In the genomic region with DNA sequence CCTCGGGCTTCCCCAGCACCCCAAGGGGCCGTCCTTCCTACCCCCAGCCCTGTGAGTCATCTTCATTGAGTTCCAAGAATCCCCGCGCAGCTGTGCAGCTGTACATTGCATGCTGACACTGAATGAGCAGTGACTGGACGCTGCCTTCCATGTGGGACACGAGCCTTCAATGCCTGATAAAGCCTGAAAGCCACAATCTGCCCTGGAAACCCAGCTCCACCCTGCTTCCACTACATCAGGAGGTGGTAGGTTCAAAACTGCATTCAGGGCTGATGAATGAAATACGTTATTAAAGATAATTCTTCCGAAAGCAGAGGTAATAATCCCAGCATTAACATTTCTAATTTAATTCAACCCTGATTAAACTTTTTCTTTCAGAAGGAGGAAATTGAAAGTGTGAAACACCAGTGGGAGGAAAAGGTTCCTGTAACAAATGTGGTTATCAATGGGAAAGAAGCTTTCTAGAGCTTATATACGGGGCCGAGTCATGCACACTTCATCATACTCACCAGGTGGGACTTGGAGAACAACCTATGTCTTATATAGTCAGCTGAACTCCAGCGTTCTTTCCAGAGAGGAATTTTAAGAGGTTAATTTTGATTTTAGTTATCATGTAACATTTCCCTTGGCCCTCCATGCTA, we compare ENCODE assay signal across 1 cellular context.
A peak's percentile ranks its signal among the peaks of the same experiment; 100 is the strongest.
TF ChIP-seq lines count a peak whose summit lies in the region.

No MANE protein-coding gene starts in this region.

TF ChIP-seq in K562, 482 proteins besides CTCF, POLR2A, EP300 and RAD21 (continued from another document and continues in another):
- TF ChIP-seq, protein P1, sequence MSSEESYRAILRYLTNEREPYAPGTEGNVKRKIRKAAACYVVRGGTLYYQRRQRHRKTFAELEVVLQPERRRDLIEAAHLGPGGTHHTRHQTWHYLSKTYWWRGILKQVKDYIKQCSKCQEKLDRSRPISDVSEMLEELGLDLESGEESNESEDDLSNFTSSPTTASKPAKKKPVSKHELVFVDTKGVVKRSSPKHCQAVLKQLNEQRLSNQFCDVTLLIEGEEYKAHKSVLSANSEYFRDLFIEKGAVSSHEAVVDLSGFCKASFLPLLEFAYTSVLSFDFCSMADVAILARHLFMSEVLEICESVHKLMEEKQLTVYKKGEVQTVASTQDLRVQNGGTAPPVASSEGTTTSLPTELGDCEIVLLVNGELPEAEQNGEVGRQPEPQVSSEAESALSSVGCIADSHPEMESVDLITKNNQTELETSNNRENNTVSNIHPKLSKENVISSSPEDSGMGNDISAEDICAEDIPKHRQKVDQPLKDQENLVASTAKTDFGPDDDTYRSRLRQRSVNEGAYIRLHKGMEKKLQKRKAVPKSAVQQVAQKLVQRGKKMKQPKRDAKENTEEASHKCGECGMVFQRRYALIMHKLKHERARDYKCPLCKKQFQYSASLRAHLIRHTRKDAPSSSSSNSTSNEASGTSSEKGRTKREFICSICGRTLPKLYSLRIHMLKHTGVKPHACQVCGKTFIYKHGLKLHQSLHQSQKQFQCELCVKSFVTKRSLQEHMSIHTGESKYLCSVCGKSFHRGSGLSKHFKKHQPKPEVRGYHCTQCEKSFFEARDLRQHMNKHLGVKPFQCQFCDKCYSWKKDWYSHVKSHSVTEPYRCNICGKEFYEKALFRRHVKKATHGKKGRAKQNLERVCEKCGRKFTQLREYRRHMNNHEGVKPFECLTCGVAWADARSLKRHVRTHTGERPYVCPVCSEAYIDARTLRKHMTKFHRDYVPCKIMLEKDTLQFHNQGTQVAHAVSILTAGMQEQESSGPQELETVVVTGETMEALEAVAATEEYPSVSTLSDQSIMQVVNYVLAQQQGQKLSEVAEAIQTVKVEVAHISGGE (CRISPR knock-in tag; IDR thresholded peaks at IDR 0.05), result peak in 1 of 3 experiments; percentile 44; a peak in 1 of 6 replicates
- TF ChIP-seq PHTF2 (CRISPR knock-in tag; IDR thresholded peaks at IDR 0.05), result no peak
- TF ChIP-seq, protein P2, sequence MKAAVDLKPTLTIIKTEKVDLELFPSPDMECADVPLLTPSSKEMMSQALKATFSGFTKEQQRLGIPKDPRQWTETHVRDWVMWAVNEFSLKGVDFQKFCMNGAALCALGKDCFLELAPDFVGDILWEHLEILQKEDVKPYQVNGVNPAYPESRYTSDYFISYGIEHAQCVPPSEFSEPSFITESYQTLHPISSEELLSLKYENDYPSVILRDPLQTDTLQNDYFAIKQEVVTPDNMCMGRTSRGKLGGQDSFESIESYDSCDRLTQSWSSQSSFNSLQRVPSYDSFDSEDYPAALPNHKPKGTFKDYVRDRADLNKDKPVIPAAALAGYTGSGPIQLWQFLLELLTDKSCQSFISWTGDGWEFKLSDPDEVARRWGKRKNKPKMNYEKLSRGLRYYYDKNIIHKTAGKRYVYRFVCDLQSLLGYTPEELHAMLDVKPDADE (conservative IDR thresholded peaks at IDR 0.05; ENCODE audit: control insufficient read depth, low read depth, low read length), result peak; percentile 79
- TF ChIP-seq ZNF589 (CRISPR knock-in tag; IDR thresholded peaks at IDR 0.05; ENCODE audit: low read depth), result peak; percentile 63; the same call in 1 of the 2 replicates
- TF ChIP-seq ELF2 (CRISPR knock-in tag; IDR thresholded peaks at IDR 0.05), result no peak
- peak; percentile 85 for TF ChIP-seq NFE2 (IDR thresholded peaks at IDR 0.05; ENCODE audit: low read depth)
- peak; percentile 100 for TF ChIP-seq JUND (IDR thresholded peaks at IDR 0.05; ENCODE audit: borderline replicate concordance, low read depth, low read length)
- peak; percentile 99; the same call in 2 of the 3 replicates for TF ChIP-seq JUND (tag; IDR thresholded peaks at IDR 0.05; ENCODE audit: borderline replicate concordance, low read depth, low read length)
- peak; percentile 72 for TF ChIP-seq CREB1 (IDR thresholded peaks at IDR 0.05)
- TF ChIP-seq CREB1 (CRISPR knock-in tag; IDR thresholded peaks at IDR 0.05), result no peak; the same call in 1 of the 2 replicates
- peak; percentile 75 for TF ChIP-seq MEIS2 (IDR thresholded peaks at IDR 0.05; ENCODE audit: partially characterized antibody)
- peak; percentile 77 for TF ChIP-seq BCOR (IDR thresholded peaks at IDR 0.05)
- TF ChIP-seq ZNF764 (CRISPR knock-in tag; IDR thresholded peaks at IDR 0.05; ENCODE audit: low read depth), result no peak
- no peak for TF ChIP-seq ZNF311 (CRISPR knock-in tag; IDR thresholded peaks at IDR 0.05)
- TF ChIP-seq ZNF24 (IDR thresholded peaks at IDR 0.05), result peak; percentile 65; the same call in 1 of the 2 replicates
- TF ChIP-seq, protein P3, sequence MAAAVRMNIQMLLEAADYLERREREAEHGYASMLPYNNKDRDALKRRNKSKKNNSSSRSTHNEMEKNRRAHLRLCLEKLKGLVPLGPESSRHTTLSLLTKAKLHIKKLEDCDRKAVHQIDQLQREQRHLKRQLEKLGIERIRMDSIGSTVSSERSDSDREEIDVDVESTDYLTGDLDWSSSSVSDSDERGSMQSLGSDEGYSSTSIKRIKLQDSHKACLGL (CRISPR knock-in tag; IDR thresholded peaks at IDR 0.05; ENCODE audit: borderline replicate concordance, poor library complexity, severe bottlenecking), result no peak
- TF ChIP-seq, protein P4, sequence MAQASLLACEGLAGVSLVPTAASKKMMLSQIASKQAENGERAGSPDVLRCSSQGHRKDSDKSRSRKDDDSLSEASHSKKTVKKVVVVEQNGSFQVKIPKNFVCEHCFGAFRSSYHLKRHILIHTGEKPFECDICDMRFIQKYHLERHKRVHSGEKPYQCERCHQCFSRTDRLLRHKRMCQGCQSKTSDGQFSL (CRISPR knock-in tag; IDR thresholded peaks at IDR 0.05), result 0 out of 2 replicates have a peak, but pooled peaks have one; percentile 53
- TF ChIP-seq, protein P4 (tag; IDR thresholded peaks at IDR 0.05), result no peak
- no peak for TF ChIP-seq ARID2 (IDR thresholded peaks at IDR 0.05)
- TF ChIP-seq, protein P5, sequence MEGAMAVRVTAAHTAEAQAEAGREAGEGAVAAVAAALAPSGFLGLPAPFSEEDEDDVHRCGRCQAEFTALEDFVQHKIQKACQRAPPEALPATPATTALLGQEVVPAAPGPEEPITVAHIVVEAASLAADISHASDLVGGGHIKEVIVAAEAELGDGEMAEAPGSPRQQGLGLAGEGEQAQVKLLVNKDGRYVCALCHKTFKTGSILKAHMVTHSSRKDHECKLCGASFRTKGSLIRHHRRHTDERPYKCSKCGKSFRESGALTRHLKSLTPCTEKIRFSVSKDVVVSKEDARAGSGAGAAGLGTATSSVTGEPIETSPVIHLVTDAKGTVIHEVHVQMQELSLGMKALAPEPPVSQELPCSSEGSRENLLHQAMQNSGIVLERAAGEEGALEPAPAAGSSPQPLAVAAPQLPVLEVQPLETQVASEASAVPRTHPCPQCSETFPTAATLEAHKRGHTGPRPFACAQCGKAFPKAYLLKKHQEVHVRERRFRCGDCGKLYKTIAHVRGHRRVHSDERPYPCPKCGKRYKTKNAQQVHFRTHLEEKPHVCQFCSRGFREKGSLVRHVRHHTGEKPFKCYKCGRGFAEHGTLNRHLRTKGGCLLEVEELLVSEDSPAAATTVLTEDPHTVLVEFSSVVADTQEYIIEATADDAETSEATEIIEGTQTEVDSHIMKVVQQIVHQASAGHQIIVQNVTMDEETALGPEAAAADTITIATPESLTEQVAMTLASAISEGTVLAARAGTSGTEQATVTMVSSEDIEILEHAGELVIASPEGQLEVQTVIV (CRISPR knock-in tag; IDR thresholded peaks at IDR 0.05; ENCODE audit: borderline replicate concordance), result no peak
- TF ChIP-seq NKRF (IDR thresholded peaks at IDR 0.05; ENCODE audit: borderline replicate concordance), result peak; percentile 50; the same call in 1 of the 2 replicates
- peak; percentile 88 for TF ChIP-seq CREM (IDR thresholded peaks at IDR 0.05; ENCODE audit: low read depth)
- peak; percentile 43; the same call in 1 of the 2 replicates for TF ChIP-seq CEBPB (tag; IDR thresholded peaks at IDR 0.05)
- no peak for TF ChIP-seq GABPB1 (CRISPR knock-in tag; IDR thresholded peaks at IDR 0.05)
- TF ChIP-seq TCF3 (CRISPR knock-in tag; IDR thresholded peaks at IDR 0.05), result peak; percentile 94
- TF ChIP-seq, protein P6, sequence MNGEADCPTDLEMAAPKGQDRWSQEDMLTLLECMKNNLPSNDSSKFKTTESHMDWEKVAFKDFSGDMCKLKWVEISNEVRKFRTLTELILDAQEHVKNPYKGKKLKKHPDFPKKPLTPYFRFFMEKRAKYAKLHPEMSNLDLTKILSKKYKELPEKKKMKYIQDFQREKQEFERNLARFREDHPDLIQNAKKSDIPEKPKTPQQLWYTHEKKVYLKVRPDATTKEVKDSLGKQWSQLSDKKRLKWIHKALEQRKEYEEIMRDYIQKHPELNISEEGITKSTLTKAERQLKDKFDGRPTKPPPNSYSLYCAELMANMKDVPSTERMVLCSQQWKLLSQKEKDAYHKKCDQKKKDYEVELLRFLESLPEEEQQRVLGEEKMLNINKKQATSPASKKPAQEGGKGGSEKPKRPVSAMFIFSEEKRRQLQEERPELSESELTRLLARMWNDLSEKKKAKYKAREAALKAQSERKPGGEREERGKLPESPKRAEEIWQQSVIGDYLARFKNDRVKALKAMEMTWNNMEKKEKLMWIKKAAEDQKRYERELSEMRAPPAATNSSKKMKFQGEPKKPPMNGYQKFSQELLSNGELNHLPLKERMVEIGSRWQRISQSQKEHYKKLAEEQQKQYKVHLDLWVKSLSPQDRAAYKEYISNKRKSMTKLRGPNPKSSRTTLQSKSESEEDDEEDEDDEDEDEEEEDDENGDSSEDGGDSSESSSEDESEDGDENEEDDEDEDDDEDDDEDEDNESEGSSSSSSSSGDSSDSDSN (IDR thresholded peaks at IDR 0.05; ENCODE audit: borderline replicate concordance in 1 of 2, low read depth in 2 of 2, low read length in 2 of 2), result peak in 1 of 2 experiments; percentile 88; a peak in 2 of 4 replicates
- peak; percentile 80 for TF ChIP-seq SMARCB1 (IDR thresholded peaks at IDR 0.05; ENCODE audit: insufficient read length, low read depth)
- TF ChIP-seq FOXK2 (conservative IDR thresholded peaks at IDR 0.05 in 1 of 2, IDR thresholded peaks at IDR 0.05 in 1 of 2; ENCODE audit: low read depth in 2 of 2), result peak; percentile 60 to 70; a peak in 2 of 4 replicates
- TF ChIP-seq CXXC5 (CRISPR knock-in tag; IDR thresholded peaks at IDR 0.05), result peak; percentile 94
- TF ChIP-seq ASH1L (IDR thresholded peaks at IDR 0.05; ENCODE audit: borderline replicate concordance, low read depth, partially characterized antibody), result no peak
- TF ChIP-seq, protein P7, sequence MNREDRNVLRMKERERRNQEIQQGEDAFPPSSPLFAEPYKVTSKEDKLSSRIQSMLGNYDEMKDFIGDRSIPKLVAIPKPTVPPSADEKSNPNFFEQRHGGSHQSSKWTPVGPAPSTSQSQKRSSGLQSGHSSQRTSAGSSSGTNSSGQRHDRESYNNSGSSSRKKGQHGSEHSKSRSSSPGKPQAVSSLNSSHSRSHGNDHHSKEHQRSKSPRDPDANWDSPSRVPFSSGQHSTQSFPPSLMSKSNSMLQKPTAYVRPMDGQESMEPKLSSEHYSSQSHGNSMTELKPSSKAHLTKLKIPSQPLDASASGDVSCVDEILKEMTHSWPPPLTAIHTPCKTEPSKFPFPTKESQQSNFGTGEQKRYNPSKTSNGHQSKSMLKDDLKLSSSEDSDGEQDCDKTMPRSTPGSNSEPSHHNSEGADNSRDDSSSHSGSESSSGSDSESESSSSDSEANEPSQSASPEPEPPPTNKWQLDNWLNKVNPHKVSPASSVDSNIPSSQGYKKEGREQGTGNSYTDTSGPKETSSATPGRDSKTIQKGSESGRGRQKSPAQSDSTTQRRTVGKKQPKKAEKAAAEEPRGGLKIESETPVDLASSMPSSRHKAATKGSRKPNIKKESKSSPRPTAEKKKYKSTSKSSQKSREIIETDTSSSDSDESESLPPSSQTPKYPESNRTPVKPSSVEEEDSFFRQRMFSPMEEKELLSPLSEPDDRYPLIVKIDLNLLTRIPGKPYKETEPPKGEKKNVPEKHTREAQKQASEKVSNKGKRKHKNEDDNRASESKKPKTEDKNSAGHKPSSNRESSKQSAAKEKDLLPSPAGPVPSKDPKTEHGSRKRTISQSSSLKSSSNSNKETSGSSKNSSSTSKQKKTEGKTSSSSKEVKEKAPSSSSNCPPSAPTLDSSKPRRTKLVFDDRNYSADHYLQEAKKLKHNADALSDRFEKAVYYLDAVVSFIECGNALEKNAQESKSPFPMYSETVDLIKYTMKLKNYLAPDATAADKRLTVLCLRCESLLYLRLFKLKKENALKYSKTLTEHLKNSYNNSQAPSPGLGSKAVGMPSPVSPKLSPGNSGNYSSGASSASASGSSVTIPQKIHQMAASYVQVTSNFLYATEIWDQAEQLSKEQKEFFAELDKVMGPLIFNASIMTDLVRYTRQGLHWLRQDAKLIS (CRISPR knock-in tag; IDR thresholded peaks at IDR 0.05), result peak; percentile 64; the same call in 1 of the 2 replicates
- TF ChIP-seq ETV1 (tag; conservative IDR thresholded peaks at IDR 0.05; ENCODE audit: low read depth), result no peak
- TF ChIP-seq, protein P8, sequence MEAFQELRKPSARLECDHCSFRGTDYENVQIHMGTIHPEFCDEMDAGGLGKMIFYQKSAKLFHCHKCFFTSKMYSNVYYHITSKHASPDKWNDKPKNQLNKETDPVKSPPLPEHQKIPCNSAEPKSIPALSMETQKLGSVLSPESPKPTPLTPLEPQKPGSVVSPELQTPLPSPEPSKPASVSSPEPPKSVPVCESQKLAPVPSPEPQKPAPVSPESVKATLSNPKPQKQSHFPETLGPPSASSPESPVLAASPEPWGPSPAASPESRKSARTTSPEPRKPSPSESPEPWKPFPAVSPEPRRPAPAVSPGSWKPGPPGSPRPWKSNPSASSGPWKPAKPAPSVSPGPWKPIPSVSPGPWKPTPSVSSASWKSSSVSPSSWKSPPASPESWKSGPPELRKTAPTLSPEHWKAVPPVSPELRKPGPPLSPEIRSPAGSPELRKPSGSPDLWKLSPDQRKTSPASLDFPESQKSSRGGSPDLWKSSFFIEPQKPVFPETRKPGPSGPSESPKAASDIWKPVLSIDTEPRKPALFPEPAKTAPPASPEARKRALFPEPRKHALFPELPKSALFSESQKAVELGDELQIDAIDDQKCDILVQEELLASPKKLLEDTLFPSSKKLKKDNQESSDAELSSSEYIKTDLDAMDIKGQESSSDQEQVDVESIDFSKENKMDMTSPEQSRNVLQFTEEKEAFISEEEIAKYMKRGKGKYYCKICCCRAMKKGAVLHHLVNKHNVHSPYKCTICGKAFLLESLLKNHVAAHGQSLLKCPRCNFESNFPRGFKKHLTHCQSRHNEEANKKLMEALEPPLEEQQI (IDR thresholded peaks at IDR 0.05), result peak; percentile 91
- TF ChIP-seq NONO (IDR thresholded peaks at IDR 0.05; ENCODE audit: low read depth in 2 of 2, low read length in 1 of 2), result no peak
- no peak for TF ChIP-seq ERF (CRISPR knock-in tag; IDR thresholded peaks at IDR 0.05)
